ENCODE assay signal across 10 cellular contexts in the genomic region with DNA sequence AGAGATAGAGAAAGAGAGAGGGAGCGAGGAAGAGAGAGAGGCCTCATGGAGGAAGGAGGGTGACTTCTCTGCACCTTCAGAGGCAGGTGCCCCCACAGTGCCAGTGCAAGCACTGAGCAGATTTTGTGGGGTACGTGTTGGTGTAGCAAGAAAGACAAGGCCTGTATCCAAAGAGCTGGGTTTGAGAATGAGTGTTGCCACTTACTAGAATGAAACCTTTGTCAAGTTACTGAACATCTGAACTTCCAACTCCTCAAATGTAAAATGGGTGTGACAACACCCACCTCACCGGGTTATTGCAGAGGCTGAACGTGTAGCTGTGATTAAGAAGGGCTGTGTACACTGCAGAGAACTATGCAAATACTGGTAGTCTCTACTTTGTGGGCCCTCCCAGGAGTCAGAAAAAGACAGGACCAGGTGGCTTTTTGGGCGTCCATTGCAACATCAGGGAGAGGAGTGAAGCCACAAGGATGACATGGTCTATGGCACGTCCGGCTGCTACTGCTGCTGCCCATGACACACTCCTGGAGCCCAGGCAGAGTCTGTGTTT. TPM values are rescaled to one million over a fixed set of nuclear protein-coding genes. Genes with fewer than 3 reads are reported as not detected.
DNase-seq lines count a peak whose midpoint lies in the region; ATAC-seq and TF ChIP-seq lines count a peak whose summit lies in the region.
"Had no signal": no experiment of that assay in that cellular context is flagged by ENCODE, and none has a peak within 500 bp of the region (broad histone marks: within the 10 kb centered on the region; RNA-seq: fewer than 3 reads in every experiment).

No MANE protein-coding gene starts in this region.

- no peak overlapping the region for H3K4me3 Mint-ChIP-seq in CD14-positive monocyte

- H2BK12ac ChIP-seq in mesenchymal stem cell (ENCODE audit: low read length in 2 of 2), result peak overlapping the region in 1 of 2 experiments; percentile 69

- H3K4me1 ChIP-seq in OCI-LY3 (ENCODE audit: low read length) (peaks cover 20% of the 10 kb centered on the region), mesenchymal stem cell (ENCODE audit: control insufficient read depth, insufficient read depth, low read depth, low read length) (no peaks in the 10 kb centered on the region), HAP-1 (peaks cover 9% of the 10 kb centered on the region)

- H3K27me3 ChIP-seq in OCI-LY3 (ENCODE audit: low read depth, low read length) (no peaks in the 10 kb centered on the region), mesenchymal stem cell (ENCODE audit: control insufficient read depth in 1 of 2, insufficient read depth in 1 of 2, low read length in 2 of 2) (no peaks in the 10 kb centered on the region), HAP-1 (ENCODE audit: low read depth) (no peaks in the 10 kb centered on the region)

- H2BK120ac ChIP-seq in mesenchymal stem cell (ENCODE audit: low read depth, low read length), result no peak overlapping the region

- no peak; the same call in 1 of the 2 replicates for TF ChIP-seq CTCF in OCI-LY3 (IDR thresholded peaks at IDR 0.05; ENCODE audit: low read depth, low read length)
- no peak for TF ChIP-seq CTCF in CD14-positive monocyte (IDR thresholded peaks at IDR 0.05)

- peaks cover 19% of the 10 kb centered on the region for H3K4me1 Mint-ChIP-seq in CD14-positive monocyte

- ATAC-seq in GM19463 (IDR thresholded peaks at IDR 0.05; ENCODE audit: unreplicated experiment), result peak; percentile 56

- H3K18ac ChIP-seq in mesenchymal stem cell (ENCODE audit: low read depth in 1 of 2, low read length in 2 of 2), result peak overlapping the region in 1 of 2 experiments; percentile 14

- H3K4ac ChIP-seq in mesenchymal stem cell (ENCODE audit: low read depth in 1 of 2, low read length in 2 of 2), result no peak overlapping the region

- H4K20me1 ChIP-seq in OCI-LY3 (ENCODE audit: insufficient read depth, low read length), result no peaks in the 10 kb centered on the region

- peaks cover 0 to 14% (median 3%) of the 10 kb centered on the region in 7 donors for H3K9me3 Mint-ChIP-seq in CD14-positive monocyte

- TF ChIP-seq POLR2A in erythroblast (IDR thresholded peaks at IDR 0.05; ENCODE audit: low read length), result no peak

- DNase-seq in GM03348 (ENCODE audit: low spot score) (peak; percentile 4), mesenchymal stem cell (peak; percentile 14), erythroblast (lab: John Stamatoyannopoulos, UW) (no peak), NCI-H2107 treated with DMSO at 0.1 percent for 48 hours (lab: John Stamatoyannopoulos, UW; ENCODE audit: unreplicated experiment) (no peak), CD14-positive monocyte (ENCODE audit: low spot score) (no peak), HAP-1 (ENCODE audit: low spot score in 2 of 2) (no peak)
- DNase-seq: amygdala, EL had no signal

- peak overlapping the region in 1 of 2 experiments; percentile 21 for H3K14ac ChIP-seq in mesenchymal stem cell (ENCODE audit: low read length in 2 of 2)

- peak overlapping the region; percentile 70 for H2BK15ac ChIP-seq in mesenchymal stem cell (ENCODE audit: low read depth, poor library complexity, severe bottlenecking)

- no peaks in the 10 kb centered on the region for H3K36me3 ChIP-seq in OCI-LY3 (replicated peaks; ENCODE audit: low read depth, low read length)
- H3K36me3 ChIP-seq in mesenchymal stem cell (ENCODE audit: control insufficient read depth in 1 of 2, insufficient read depth in 2 of 2, low read depth in 1 of 2, low read length in 2 of 2), result no peaks in the 10 kb centered on the region
- no peaks in the 10 kb centered on the region for H3K36me3 ChIP-seq in HAP-1 (replicated peaks)

- H3K27ac Mint-ChIP-seq in CD14-positive monocyte, result peak overlapping the region in 3 of 7 donors; percentile 5 to 72 (median 60)

- H4K91ac ChIP-seq in mesenchymal stem cell (ENCODE audit: low read length), result no peak overlapping the region

- intact Hi-C loops in CD14-positive monocyte (cut with micrococcal nuclease), result no loop called here

- no peaks in the 10 kb centered on the region for H3K79me2 ChIP-seq in OCI-LY3 (ENCODE audit: low read length)

- H3K36me3 Mint-ChIP-seq in CD14-positive monocyte, result no peaks in the 10 kb centered on the region

- H3K4me3 ChIP-seq in OCI-LY3 (ENCODE audit: low read length), result no peak overlapping the region
- no peak overlapping the region for H3K4me3 ChIP-seq in mesenchymal stem cell (ENCODE audit: insufficient read depth in 1 of 2, low read depth in 1 of 2, low read length in 2 of 2)
- no peak overlapping the region for H3K4me3 ChIP-seq in HAP-1

- H3K23ac ChIP-seq in mesenchymal stem cell (ENCODE audit: low read length in 2 of 2), result no peak overlapping the region

- peak overlapping the region; percentile 11; the same call in 1 of the 2 replicates for H3K27ac ChIP-seq in OCI-LY3 (ENCODE audit: low read length)
- no peak overlapping the region for H3K27ac ChIP-seq in mesenchymal stem cell (ENCODE audit: low read length, poor library complexity, severe bottlenecking)

- H2BK5ac ChIP-seq in mesenchymal stem cell (ENCODE audit: low read depth, low read length, poor library complexity, severe bottlenecking), result no peak overlapping the region

- in situ Hi-C loops in HAP-1 (cut with MboI; ENCODE audit: low sequenced_read_pairs), result no loop called here

- peak overlapping the region; percentile 34 for H3K4me2 ChIP-seq in OCI-LY3 (ENCODE audit: low read length)
- no peak overlapping the region for H3K4me2 ChIP-seq in mesenchymal stem cell (ENCODE audit: low read length, poor library complexity, severe bottlenecking)

- 89% methylated on average over 6 of the region's 7 CpGs for WGBS in mesenchymal stem cell

- peaks cover 0 to 3% (median 1%) of the 10 kb centered on the region in 3 donors for H3K27me3 Mint-ChIP-seq in CD14-positive monocyte (ENCODE audit: low read depth in 3 of 3)

- H3K9ac ChIP-seq in OCI-LY3 (ENCODE audit: low read length), result peak overlapping the region; percentile 7; the same call in 1 of the 2 replicates
- no peak overlapping the region for H3K9ac ChIP-seq in mesenchymal stem cell (ENCODE audit: low read length)

- H3K9me3 ChIP-seq in OCI-LY3 (ENCODE audit: insufficient read depth, low read length), result no peaks in the 10 kb centered on the region
- no peaks in the 10 kb centered on the region for H3K9me3 ChIP-seq in mesenchymal stem cell (ENCODE audit: control insufficient read depth, low read length)
- H3K9me3 ChIP-seq in HAP-1, result no peaks in the 10 kb centered on the region

- peak overlapping the region; percentile 59 for H4K8ac ChIP-seq in mesenchymal stem cell (ENCODE audit: low read length)

- no peaks in the 10 kb centered on the region for H3K79me1 ChIP-seq in mesenchymal stem cell (replicated peaks; ENCODE audit: low read length, poor library complexity, severe bottlenecking)

- H2AFZ ChIP-seq in OCI-LY3 (ENCODE audit: low read depth, low read length), result peak overlapping the region; percentile 91
- no peak overlapping the region for H2AFZ ChIP-seq in mesenchymal stem cell (ENCODE audit: low read depth, low read length)

- H2AK5ac ChIP-seq in mesenchymal stem cell (ENCODE audit: low read length, severe bottlenecking), result no peak overlapping the region

RNA-seq across cellular contexts. Expression of a gene that starts 54.3 kb away (rescaled TPM):
- not detected for polyA plus RNA-seq in mesenchymal stem cell (2013, experiment 1 of 2)
- not detected for polyA plus RNA-seq in mesenchymal stem cell (2013, experiment 2 of 2)
- not detected for polyA plus RNA-seq in CD14-positive monocyte

Comparison
In these comparisons a context has a peak if more than half of its experiments do, and no peak if none do; other contexts are left out.
1. DNase-seq: peak in GM03348 (single experiment) and mesenchymal stem cell (single experiment); none in erythroblast (0 of 2), NCI-H2107 treated with DMSO at 0.1 percent for 48 hours (single experiment), CD14-positive monocyte (single experiment) and HAP-1 (0 of 2).